ENCODE assay signal across 8 cellular contexts in the genomic region with DNA sequence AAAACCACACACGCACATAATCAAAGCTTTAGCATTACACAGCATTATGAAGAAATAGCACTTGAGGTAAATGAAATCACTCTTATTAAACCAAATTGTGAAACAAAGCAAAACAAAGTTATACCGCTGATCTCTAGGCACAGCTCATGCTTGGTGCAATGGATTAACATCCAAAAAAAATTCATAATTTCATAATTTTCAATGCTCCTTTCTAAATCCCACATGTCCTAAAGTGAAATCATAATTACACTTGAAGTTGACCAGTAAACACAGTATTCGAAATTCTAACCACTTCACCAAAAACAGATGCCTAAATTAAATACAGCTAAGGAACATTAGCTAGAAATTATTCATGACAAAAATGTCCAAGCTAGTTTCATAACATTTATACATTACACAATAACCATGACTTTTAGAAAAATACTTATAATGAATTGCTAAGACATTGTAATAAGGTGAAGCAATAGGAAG. TPM values are rescaled to one million over a fixed set of nuclear protein-coding genes. Genes with fewer than 3 reads are reported as not detected.
DNase-seq lines count a peak whose midpoint lies in the region; ATAC-seq and TF ChIP-seq lines count a peak whose summit lies in the region.

No MANE protein-coding gene starts in this region.

- no peaks in the 10 kb centered on the region for H3K9me3 Mint-ChIP-seq in T-helper 1 cell treated with Interleukin-12 subunit alpha and Interleukin-12 subunit beta and Interleukin-4 antibody, amounts not matched to agents 30 μg/mL and 1 μg/mL, for 36 hours
- H3K9me3 Mint-ChIP-seq in stimulated activated naive CD8-positive, alpha-beta T cell treated with anti-CD3 and anti-CD28 coated beads, Interleukin-15, amount 100 ng/mL, for 72 hours: no peaks in the 10 kb centered on the region

- no peaks in the 10 kb centered on the region for H3K27me3 Mint-ChIP-seq in T-helper 1 cell treated with Interleukin-12 subunit alpha and Interleukin-12 subunit beta and Interleukin-4 antibody, amounts not matched to agents 30 μg/mL and 1 μg/mL, for 36 hours (ENCODE audit: low read depth)
- no peaks in the 10 kb centered on the region for H3K27me3 Mint-ChIP-seq in stimulated activated naive CD8-positive, alpha-beta T cell treated with anti-CD3 and anti-CD28 coated beads, Interleukin-15, amount 100 ng/mL, for 72 hours

- H3K4me1 ChIP-seq in mucosa of descending colon (ENCODE audit: low read depth): peaks cover 14% of the 10 kb centered on the region

- H3K27ac ChIP-seq in SK-N-MC: peak overlapping the region; percentile 12; the same call in 1 of the 2 replicates

- ATAC-seq in stimulated activated naive CD8-positive, alpha-beta T cell treated with anti-CD3 and anti-CD28 coated beads, Interleukin-15, amount 100 ng/mL, for 72 hours: no peak
- no peak for ATAC-seq in mucosa of descending colon

- DNase-seq in T-helper 1 cell: no peak
- DNase-seq in SK-N-MC (ENCODE audit: low read depth, low spot score): no peak
- peak; percentile 97 for DNase-seq in fibroblast of peridontal ligament (ENCODE audit: extremely low read depth)
- no peak for DNase-seq in stimulated activated naive CD8-positive, alpha-beta T cell treated with anti-CD3 and anti-CD28 coated beads, Interleukin-15, amount 100 ng/mL, for 72 hours
- no peak for DNase-seq in H4 (ENCODE audit: low spot score)
- DNase-seq in stimulated activated CD8-positive, alpha-beta memory T cell treated with anti-CD3 and anti-CD28 coated beads, Interleukin-4, amount 100 ng/mL, for 48 hours: no peak
- DNase-seq in mucosa of descending colon: no peak

- H3K9ac ChIP-seq in SK-N-MC (ENCODE audit: insufficient read length): no peak overlapping the region

- no peak for TF ChIP-seq CTCF in mucosa of descending colon (IDR thresholded peaks at IDR 0.05)

- H3K36me3 ChIP-seq in SK-N-MC (ENCODE audit: insufficient read depth, low read length) (peaks cover 13% of the 10 kb centered on the region; the same call in 1 of the 2 replicates), mucosa of descending colon (ENCODE audit: low read depth) (no peaks in the 10 kb centered on the region)

- peak overlapping the region; percentile 47 for H3K27ac Mint-ChIP-seq in T-helper 1 cell treated with Interleukin-12 subunit alpha and Interleukin-12 subunit beta and Interleukin-4 antibody, amounts not matched to agents 30 μg/mL and 1 μg/mL, for 36 hours
- peak overlapping the region; percentile 54 to 87 for H3K27ac Mint-ChIP-seq in stimulated activated naive CD8-positive, alpha-beta T cell treated with anti-CD3 and anti-CD28 coated beads, Interleukin-15, amount 100 ng/mL, for 72 hours

- H3K4me3 Mint-ChIP-seq in T-helper 1 cell treated with Interleukin-12 subunit alpha and Interleukin-12 subunit beta and Interleukin-4 antibody, amounts not matched to agents 30 μg/mL and 1 μg/mL, for 36 hours: peak overlapping the region; percentile 78
- H3K4me3 Mint-ChIP-seq in stimulated activated naive CD8-positive, alpha-beta T cell treated with anti-CD3 and anti-CD28 coated beads, Interleukin-15, amount 100 ng/mL, for 72 hours: peak overlapping the region; percentile 89 to 92

- intact Hi-C loops in mucosa of descending colon (cut with DNase I, micrococcal nuclease): no loop called here

- no peak overlapping the region for H3K4me3 ChIP-seq in SK-N-MC
- H3K4me3 ChIP-seq in mucosa of descending colon: no peak overlapping the region

- peaks cover 44% of the 10 kb centered on the region for H3K4me1 Mint-ChIP-seq in T-helper 1 cell treated with Interleukin-12 subunit alpha and Interleukin-12 subunit beta and Interleukin-4 antibody, amounts not matched to agents 30 μg/mL and 1 μg/mL, for 36 hours (ENCODE audit: low read depth)
- peaks cover 91% of the 10 kb centered on the region for H3K4me1 Mint-ChIP-seq in stimulated activated naive CD8-positive, alpha-beta T cell treated with anti-CD3 and anti-CD28 coated beads, Interleukin-15, amount 100 ng/mL, for 72 hours

- H3K36me3 Mint-ChIP-seq in T-helper 1 cell treated with Interleukin-12 subunit alpha and Interleukin-12 subunit beta and Interleukin-4 antibody, amounts not matched to agents 30 μg/mL and 1 μg/mL, for 36 hours (ENCODE audit: low read depth): peaks cover 32% of the 10 kb centered on the region

- H3K9me3 ChIP-seq in SK-N-MC (ENCODE audit: low read depth, low read length) (no peaks in the 10 kb centered on the region), mucosa of descending colon (no peaks in the 10 kb centered on the region)

RNA-seq across cellular contexts. Expression of a gene that starts 1.5 kb away (rescaled TPM):
- total RNA-seq in H4 (2014; rRNA removed; shearing (Covaris generic)): 6.6 and 11.8 TPM in 2 replicates
- 10 to 100 TPM; 22.2 to 40.8 (median 26.2) TPM for total RNA-seq in mucosa of descending colon

RNA-seq across cellular contexts. Expression of a gene that starts 14.1 kb away (rescaled TPM):
- total RNA-seq in H4 (2014; rRNA removed; shearing (Covaris generic)): 9.7 and 14.8 TPM in 2 replicates
- total RNA-seq in mucosa of descending colon: 10 to 100 TPM; 18.5 to 26.5 (median 20.3) TPM

RNA-seq across cellular contexts. Expression of a gene that starts 19.7 kb away (rescaled TPM):
- total RNA-seq in H4 (2014; rRNA removed; shearing (Covaris generic)): 0.21 and 2.7 TPM in 2 replicates
- total RNA-seq in mucosa of descending colon: 1 to 10 TPM; 4.0 to 4.8 (median 4.7) TPM

RNA-seq across cellular contexts. Expression of a gene that starts 47.0 kb away (rescaled TPM):
- 51.0 and 90.5 TPM in 2 replicates for total RNA-seq in H4 (2014; rRNA removed; shearing (Covaris generic))
- 10 to 100 TPM; 40.6 to 50.9 (median 46.3) TPM for total RNA-seq in mucosa of descending colon
